ENCODE assay signal across 27 cellular contexts in the genomic region with DNA sequence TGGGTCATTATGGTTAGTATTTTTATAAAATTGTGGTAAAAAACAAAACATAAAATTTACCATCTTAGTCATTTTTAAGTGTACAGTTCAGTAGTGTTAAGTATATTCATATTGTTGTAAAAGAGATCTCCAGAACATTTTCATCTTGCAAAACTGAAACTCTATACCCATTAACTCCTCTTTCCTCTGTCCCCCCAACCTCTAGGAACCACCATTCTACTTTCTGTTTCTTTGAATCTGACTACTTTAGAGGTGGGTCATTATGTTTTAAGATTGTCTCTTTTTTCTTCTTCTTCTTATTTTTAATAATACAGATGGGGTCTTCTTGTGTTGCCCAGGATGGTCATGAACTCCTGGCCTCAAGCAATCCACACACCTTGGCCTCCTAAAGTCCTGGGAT.
"Had no signal": no experiment of that assay in that cellular context is flagged by ENCODE, and none has a peak within 500 bp of the region (broad histone marks: within the 10 kb centered on the region; RNA-seq: fewer than 3 reads in every experiment).

No MANE protein-coding gene starts in this region.

- H3K36me3 ChIP-seq: esophagus muscularis mucosa, gastroesophageal sphincter, heart right ventricle, lower lobe of right lung, pancreas, stomach, thyroid gland, vagina had no signal

- DNase-seq: effector CD8-positive, alpha-beta T cell; endodermal cell; foreskin keratinocyte; heart right ventricle; hippocampal formation; islet precursor cell; kidney glomerular epithelial cell; left ventricle myocardium superior; lower lobe of right lung; naive thymus-derived CD8-positive, alpha-beta T cell; nephron progenitor cell; occipital lobe; pancreas; stimulated activated CD4-positive, alpha-beta T cell treated with anti-CD3 and anti-CD28 coated beads, Interleukin-12 subunit alpha, Interleukin-12 subunit beta, amount 100 ng/mL, for 4 hours; stimulated activated CD4-positive, alpha-beta T cell treated with anti-CD3 and anti-CD28 coated beads, Interleukin-1b, Interleukin-23, amount 100 ng/mL, for 48 hours; stimulated activated CD4-positive, alpha-beta T cell treated with anti-CD3 and anti-CD28 coated beads, Interleukin-4, amount 100 ng/mL, for 1 hour; stimulated activated CD8-positive, alpha-beta memory T cell treated with anti-CD3 and anti-CD28 coated beads, Interleukin-4, amount 100 ng/mL, for 48 hours; stimulated activated naive CD4-positive, alpha-beta T cell; stomach; thyroid gland; trophoblast cell had no signal

- H3K9me3 ChIP-seq: esophagus muscularis mucosa, gastroesophageal sphincter, heart right ventricle, lower lobe of right lung, pancreas, stomach, thyroid gland, vagina had no signal

- ATAC-seq: foreskin keratinocyte; gastroesophageal sphincter; heart right ventricle; left ventricle myocardium superior; lower lobe of right lung; naive thymus-derived CD8-positive, alpha-beta T cell; pancreas; sciatic nerve had no signal

- H3K27me3 ChIP-seq: esophagus muscularis mucosa, foreskin keratinocyte, gastroesophageal sphincter, heart right ventricle, pancreas, stomach, thyroid gland, vagina had no signal

- H3K27ac ChIP-seq: esophagus muscularis mucosa, foreskin keratinocyte, gastroesophageal sphincter, heart right ventricle, lower lobe of right lung, pancreas, stomach, thyroid gland, vagina had no signal

- FAIRE-seq: colon, pancreas had no signal

- H3K4me3 ChIP-seq: esophagus muscularis mucosa, gastroesophageal sphincter, heart right ventricle, lower lobe of right lung, pancreas, smooth muscle cell, stomach, thyroid gland, vagina had no signal

- H3K4me1 ChIP-seq: foreskin keratinocyte, gastroesophageal sphincter, pancreas, stomach, thyroid gland, vagina had no signal

- H3K4me2 ChIP-seq: smooth muscle cell had no signal
